In the genomic region with DNA sequence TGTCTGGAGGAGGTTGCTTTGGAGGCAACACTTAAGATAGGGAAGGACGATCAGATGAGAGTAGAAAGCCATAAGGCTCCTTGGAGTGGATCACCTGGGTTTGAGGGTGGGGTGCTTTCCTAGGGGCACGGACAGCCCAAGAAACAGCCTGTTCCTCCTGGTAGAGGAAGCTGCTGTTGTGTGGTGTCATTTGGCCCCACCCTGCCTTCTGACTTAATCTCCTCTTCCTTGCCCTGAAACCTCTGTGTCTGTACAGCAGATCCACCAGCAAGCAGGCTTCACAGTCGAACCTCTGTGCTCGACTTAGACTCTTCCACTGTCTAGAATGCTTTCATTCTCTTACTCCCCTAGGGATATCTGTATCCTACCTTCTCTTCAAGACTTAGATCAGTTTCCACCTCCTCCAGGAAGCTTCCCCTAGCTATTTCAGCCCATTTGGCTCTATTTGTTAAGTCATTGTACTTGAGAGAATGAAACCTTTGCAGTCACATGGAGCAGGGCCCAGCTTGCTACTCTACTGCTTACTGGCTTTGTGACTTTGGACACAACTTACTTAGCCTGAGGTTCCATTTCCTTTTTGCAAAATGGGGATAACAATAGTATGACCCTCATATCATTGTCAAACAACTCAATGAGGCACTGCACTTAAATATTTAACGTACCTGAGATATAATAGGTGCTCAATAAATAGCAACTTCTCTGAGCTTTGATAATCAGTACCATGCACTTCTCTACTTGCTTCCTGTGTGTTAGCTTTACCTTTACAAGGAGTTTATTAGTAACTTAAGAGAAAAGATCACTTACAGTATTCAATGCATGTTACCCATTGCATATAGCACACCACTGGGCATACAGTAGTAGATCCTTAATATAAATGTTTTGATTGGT, we compare ENCODE assay signal across 7 cellular contexts. TPM values are rescaled to one million over a fixed set of nuclear protein-coding genes. Genes with fewer than 3 reads are reported as not detected.
DNase-seq lines count a peak whose midpoint lies in the region; ATAC-seq and TF ChIP-seq lines count a peak whose summit lies in the region.

No MANE protein-coding gene starts in this region.

- H3K79me1 ChIP-seq in neuronal stem cell (ENCODE audit: low read depth, low read length), result peaks cover 2% of the 10 kb centered on the region

- H3K4me2 ChIP-seq in Karpas-422 (ENCODE audit: low read depth, low read length, poor library complexity, severe bottlenecking) (peak overlapping the region; percentile 94), neuronal stem cell (ENCODE audit: insufficient read depth, low read length, poor library complexity, severe bottlenecking) (no peak overlapping the region)

- no peak overlapping the region for H2AK5ac ChIP-seq in neuronal stem cell (ENCODE audit: low read depth, low read length)

- no peaks in the 10 kb centered on the region for H3K9me2 ChIP-seq in Karpas-422 (replicated peaks; ENCODE audit: insufficient read depth, low read length)

- H3K18ac ChIP-seq in neuronal stem cell (ENCODE audit: low read length), result no peak overlapping the region

- no peak for TF ChIP-seq CTCF in esophagus squamous epithelium (IDR thresholded peaks at IDR 0.05)

- no peaks in the 10 kb centered on the region for H3K79me2 ChIP-seq in Karpas-422 (ENCODE audit: low read length)

- H4K91ac ChIP-seq in neuronal stem cell (ENCODE audit: low read depth, low read length, poor library complexity), result no peak overlapping the region

- H3K4me3 ChIP-seq in Karpas-422 (ENCODE audit: low read length), result peak overlapping the region; percentile 67
- peak overlapping the region in 3 of 4 donors; percentile 73 to 78 (median 74) for H3K4me3 ChIP-seq in esophagus squamous epithelium
- H3K4me3 ChIP-seq in stomach smooth muscle (ENCODE audit: low read length in 2 of 2), result peak overlapping the region; percentile 79 to 93
- H3K4me3 ChIP-seq in neuronal stem cell (ENCODE audit: low read length in 2 of 2), result no peak overlapping the region

- no peak overlapping the region for H2BK120ac ChIP-seq in neuronal stem cell (ENCODE audit: low read depth, low read length)

- peak overlapping the region; percentile 11; the same call in 1 of the 2 replicates for H3K9ac ChIP-seq in Karpas-422 (ENCODE audit: low read length)
- peak overlapping the region; percentile 42 to 77 for H3K9ac ChIP-seq in stomach smooth muscle (ENCODE audit: low read length in 2 of 2)
- no peak overlapping the region for H3K9ac ChIP-seq in neuronal stem cell (ENCODE audit: low read depth, low read length, poor library complexity)

- H2BK12ac ChIP-seq in neuronal stem cell (ENCODE audit: low read length), result no peak overlapping the region

- H2BK15ac ChIP-seq in neuronal stem cell (ENCODE audit: low read length), result no peak overlapping the region

- no peak overlapping the region for H3K27ac ChIP-seq in Karpas-422 (ENCODE audit: low read length)
- H3K27ac ChIP-seq in esophagus squamous epithelium, result peak overlapping the region; percentile 94 to 97 (median 95)
- peak overlapping the region; percentile 99 for H3K27ac ChIP-seq in stomach smooth muscle (ENCODE audit: low read length)
- no peak overlapping the region for H3K27ac ChIP-seq in neuronal stem cell (replicated peaks; ENCODE audit: low read length)

- ATAC-seq in GM19328 (IDR thresholded peaks at IDR 0.05; ENCODE audit: unreplicated experiment), result no peak

- H4K20me1 ChIP-seq in Karpas-422 (ENCODE audit: insufficient read depth, low read depth, low read length), result no peaks in the 10 kb centered on the region

- H3K4me1 ChIP-seq in Karpas-422 (ENCODE audit: low read length), result peaks cover 61% of the 10 kb centered on the region
- peaks cover 17 to 65% (median 31%) of the 10 kb centered on the region in 3 donors for H3K4me1 ChIP-seq in esophagus squamous epithelium
- peaks cover 54% of the 10 kb centered on the region for H3K4me1 ChIP-seq in stomach smooth muscle (ENCODE audit: control insufficient read depth, insufficient read depth, low read length)
- peaks cover 3 to 16% of the 10 kb centered on the region in 2 donors for H3K4me1 ChIP-seq in neuronal stem cell (ENCODE audit: control insufficient read depth in 2 of 2, insufficient read depth in 1 of 2, low read depth in 1 of 2, low read length in 2 of 2)

- H4K8ac ChIP-seq in neuronal stem cell (ENCODE audit: low read depth, low read length), result no peak overlapping the region

- H3K27me3 ChIP-seq in Karpas-422 (ENCODE audit: low read length), result no peaks in the 10 kb centered on the region
- no peaks in the 10 kb centered on the region for H3K27me3 ChIP-seq in esophagus squamous epithelium
- no peaks in the 10 kb centered on the region for H3K27me3 ChIP-seq in stomach smooth muscle (ENCODE audit: control insufficient read depth in 1 of 2, insufficient read depth in 2 of 2, low read length in 2 of 2)
- H3K27me3 ChIP-seq in neuronal stem cell (ENCODE audit: control insufficient read depth in 3 of 3, insufficient read depth in 3 of 3, low read depth in 1 of 3, low read length in 3 of 3), result peaks cover 0 to 15% (median 0%) of the 10 kb centered on the region in 3 experiments

- H3K14ac ChIP-seq in neuronal stem cell (ENCODE audit: low read length), result no peak overlapping the region

- no peak overlapping the region for H2BK5ac ChIP-seq in neuronal stem cell (ENCODE audit: low read length)

- no peaks in the 10 kb centered on the region for H3K36me3 ChIP-seq in Karpas-422 (ENCODE audit: insufficient read depth, low read length)
- no peaks in the 10 kb centered on the region for H3K36me3 ChIP-seq in esophagus squamous epithelium
- H3K36me3 ChIP-seq in stomach smooth muscle (ENCODE audit: control insufficient read depth in 2 of 2, insufficient read depth in 2 of 2, low read length in 2 of 2), result no peaks in the 10 kb centered on the region
- no peaks in the 10 kb centered on the region for H3K36me3 ChIP-seq in neuronal stem cell (replicated peaks in 1 of 2; ENCODE audit: control insufficient read depth in 2 of 2, insufficient read depth in 2 of 2, low read length in 2 of 2)

- H3K4ac ChIP-seq in neuronal stem cell (ENCODE audit: low read length), result no peak overlapping the region

- DNase-seq in Karpas-422, result peak; percentile 54
- peak; percentile 46 for DNase-seq in activated CD4-positive, alpha-beta T cell treated with anti-CD3 and anti-CD28 coated beads for 48 hours
- peak; percentile 8 for DNase-seq in esophagus squamous epithelium (lab: John Stamatoyannopoulos, UW)
- DNase-seq in neuronal stem cell (ENCODE audit: low spot score), result no peak
- DNase-seq in DMS79 (lab: John Stamatoyannopoulos, UW), result no peak

- H2AFZ ChIP-seq in Karpas-422 (ENCODE audit: low read length) (no peak overlapping the region), neuronal stem cell (ENCODE audit: low read length) (no peak overlapping the region)

- H3K23ac ChIP-seq in neuronal stem cell (ENCODE audit: low read depth, low read length, poor library complexity), result no peak overlapping the region

- TF ChIP-seq POLR2A in esophagus squamous epithelium (IDR thresholded peaks at IDR 0.05), result peak in 1 of 4 donors; percentile 56

- WGBS in esophagus squamous epithelium, 2 donors, result 42 to 55% methylated on average over 5 of the region's 5 CpGs
- WGBS in neuronal stem cell (ENCODE audit: extremely low coverage in 2 of 2, insufficient read length in 2 of 2, insufficient replicate concordance in 1 of 2), 2 donors, result no CpG with 5 or more reads among the region's 5 CpGs

- intact Hi-C loops in esophagus squamous epithelium (cut with DNase I), result no loop called here

- H3K9me3 ChIP-seq in Karpas-422 (ENCODE audit: low read length) (no peaks in the 10 kb centered on the region), esophagus squamous epithelium (no peaks in the 10 kb centered on the region), stomach smooth muscle (ENCODE audit: control insufficient read depth in 2 of 2, low read length in 2 of 2) (no peaks in the 10 kb centered on the region), neuronal stem cell (replicated peaks in 1 of 2; ENCODE audit: control insufficient read depth in 2 of 2, insufficient read depth in 1 of 2, low read depth in 1 of 2, low read length in 2 of 2) (no peaks in the 10 kb centered on the region)

RNA-seq across cellular contexts. Expression of a gene that starts 5.0 kb away (rescaled TPM):
- total RNA-seq in Karpas-422 (2014; rRNA removed; shearing (Covaris generic); ENCODE audit: low replicate concordance), result 12.0 and 19.8 TPM in 2 replicates
- total RNA-seq in esophagus squamous epithelium, result 10 to 100 TPM; 16.0 to 53.2 (median 35.0) TPM
- 17.4 TPM for polyA plus RNA-seq in neuronal stem cell (2013, experiment 1 of 2)
- polyA plus RNA-seq in neuronal stem cell (2013, experiment 2 of 2), result 18.5 TPM

Comparison
In these comparisons a context has a peak if more than half of its experiments do, and no peak if none do; other contexts are left out.
1. DNase-seq: peak in Karpas-422 (single experiment), activated CD4-positive, alpha-beta T cell treated with anti-CD3 and anti-CD28 coated beads for 48 hours (single experiment) and esophagus squamous epithelium (single experiment); none in neuronal stem cell (single experiment) and DMS79 (single experiment).
2. H3K27ac ChIP-seq: peak in esophagus squamous epithelium (4 of 4) and stomach smooth muscle (single experiment); none in Karpas-422 (single experiment) and neuronal stem cell (single experiment).
3. H3K4me3 ChIP-seq: peak in Karpas-422 (single experiment), esophagus squamous epithelium (3 of 4) and stomach smooth muscle (2 of 2); none in neuronal stem cell (0 of 2).